In genomic region chr2:98087447-98088065, GRCh38 we compare ENCODE assay signal across 1 cellular context.
TF ChIP-seq lines count a peak whose summit lies in the region.

No MANE protein-coding gene starts in this region.

TF ChIP-seq in GM23338, 12 proteins besides CTCF, POLR2A, EP300 and RAD21 (continued from another document):
- no peak for TF ChIP-seq ZNF462 (CRISPR knock-in tag; IDR thresholded peaks at IDR 0.05)
- TF ChIP-seq ZNF114 (CRISPR knock-in tag; IDR thresholded peaks at IDR 0.05) = no peak
- TF ChIP-seq CREB1 (CRISPR knock-in tag; IDR thresholded peaks at IDR 0.05; ENCODE audit: low read depth) = no peak
- no peak for TF ChIP-seq ETS1 (IDR thresholded peaks at IDR 0.05)
- TF ChIP-seq NANOG (IDR thresholded peaks at IDR 0.05; ENCODE audit: borderline replicate concordance) = no peak
- TF ChIP-seq ZNF331 (CRISPR knock-in tag; IDR thresholded peaks at IDR 0.05; ENCODE audit: low read depth) = no peak
- no peak for TF ChIP-seq POLR2AphosphoS5 (IDR thresholded peaks at IDR 0.05; ENCODE audit: low read depth)
